29 cellular contexts compared by ENCODE assay signal in genomic region chr12:2439332-2440100, GRCh38.
DNase-seq lines count a peak whose midpoint lies in the region; ATAC-seq, FAIRE-seq and TF ChIP-seq lines count a peak whose summit lies in the region.
"Had no signal": no experiment of that assay in that cellular context is flagged by ENCODE, and none has a peak within 500 bp of the region (broad histone marks: within the 10 kb centered on the region; RNA-seq: fewer than 3 reads in every experiment).

No MANE protein-coding gene starts in this region.

- intact Hi-C loops in left ventricle myocardium superior (cut with micrococcal nuclease): no loop called here
- intact Hi-C loops in sigmoid colon (cut with DNase I): no loop called here
- intact Hi-C loops in naive thymus-derived CD4-positive, alpha-beta T cell (cut with micrococcal nuclease): no loop called here
- intact Hi-C loops in CD4-positive, alpha-beta memory T cell (cut with micrococcal nuclease): no loop called here

- TF ChIP-seq CTCF in RWPE2 (IDR thresholded peaks at IDR 0.05; ENCODE audit: poor library complexity, severe bottlenecking) (no peak), sigmoid colon (IDR thresholded peaks at IDR 0.05) (no peak), omental fat pad (IDR thresholded peaks at IDR 0.05) (no peak)

- WGBS in sigmoid colon, 2 donors: 33 to 68% methylated on average over 11 of the region's 11 CpGs

- H3K27ac ChIP-seq in RWPE2 (ENCODE audit: poor library complexity, severe bottlenecking): no peak overlapping the region
- H3K27ac ChIP-seq in sigmoid colon: peak overlapping the region in 3 of 4 donors; percentile 38 to 54 (median 53)
- H3K27ac ChIP-seq in naive thymus-derived CD4-positive, alpha-beta T cell (ENCODE audit: low read depth, low read length): no peak overlapping the region
- no peak overlapping the region for H3K27ac ChIP-seq in CD4-positive, alpha-beta memory T cell (ENCODE audit: low read depth, low read length)
- H3K27ac ChIP-seq: ascending aorta, esophagus muscularis mucosa, foreskin keratinocyte, hepatocyte, pancreas, RWPE1, thyroid gland had no signal

- no peak for TF ChIP-seq EP300 in sigmoid colon (IDR thresholded peaks at IDR 0.05)

- peaks cover 0 to 2% (median 0%) of the 10 kb centered on the region in 7 donors for H3K4me1 Mint-ChIP-seq in naive thymus-derived CD4-positive, alpha-beta T cell
- H3K4me1 Mint-ChIP-seq in CD4-positive, alpha-beta memory T cell: no peaks in the 10 kb centered on the region
- H3K4me1 Mint-ChIP-seq: activated CD4-positive, alpha-beta T cell treated with anti-CD3 and anti-CD28 coated beads for 36 hours; nephron had no signal

- CTCF ChIA-PET in naive thymus-derived CD4-positive, alpha-beta T cell (lab: Charles Lee): no interaction called here
- CTCF ChIA-PET in CD4-positive, alpha-beta memory T cell (lab: Charles Lee; ENCODE audit: partially characterized antibody): no interaction called here

- POLR2A ChIA-PET in naive thymus-derived CD4-positive, alpha-beta T cell (lab: Charles Lee): interaction anchor here (0.6 kb wide), 1 partner anchor 1188 kb away, joined by 5 read pairs; no protein-coding TSS in a partner anchor
- POLR2A ChIA-PET in CD4-positive, alpha-beta memory T cell (lab: Charles Lee; ENCODE audit: partially characterized antibody): no interaction called here

- peaks cover 31% of the 10 kb centered on the region for H3K27me3 ChIP-seq in RWPE2 (ENCODE audit: insufficient read depth, poor library complexity, severe bottlenecking)
- no peaks in the 10 kb centered on the region for H3K27me3 ChIP-seq in sigmoid colon
- H3K27me3 ChIP-seq in naive thymus-derived CD4-positive, alpha-beta T cell (ENCODE audit: control insufficient read depth in 2 of 2, insufficient read depth in 2 of 2, low read length in 2 of 2): no peaks in the 10 kb centered on the region
- no peaks in the 10 kb centered on the region for H3K27me3 ChIP-seq in CD4-positive, alpha-beta memory T cell (ENCODE audit: insufficient read depth, low read length)
- H3K27me3 ChIP-seq: ascending aorta, BE2C, esophagus muscularis mucosa, foreskin keratinocyte, hepatocyte, pancreas, thyroid gland had no signal

- peaks cover 0 to 9% (median 0%) of the 10 kb centered on the region in 11 donors for H3K9me3 Mint-ChIP-seq in naive thymus-derived CD4-positive, alpha-beta T cell
- peaks cover 0 to 2% (median under 1%) of the 10 kb centered on the region in 8 donors for H3K9me3 Mint-ChIP-seq in CD4-positive, alpha-beta memory T cell

- peak; percentile 51 for FAIRE-seq in HTR-8/SVneo (lab: Jason Lieb, UNC)
- FAIRE-seq: H54, pancreas had no signal

- H3K36me3 ChIP-seq in RWPE2 (ENCODE audit: low read depth) (no peaks in the 10 kb centered on the region), sigmoid colon (no peaks in the 10 kb centered on the region)
- no peaks in the 10 kb centered on the region for H3K36me3 ChIP-seq in naive thymus-derived CD4-positive, alpha-beta T cell (ENCODE audit: control insufficient read depth in 2 of 3, insufficient read depth in 3 of 3, low read length in 3 of 3)
- no peaks in the 10 kb centered on the region for H3K36me3 ChIP-seq in CD4-positive, alpha-beta memory T cell (ENCODE audit: insufficient read depth, low read length)
- H3K36me3 ChIP-seq: ascending aorta, BE2C, pancreas, thyroid gland had no signal

- H3K27me3 Mint-ChIP-seq in naive thymus-derived CD4-positive, alpha-beta T cell: peaks cover 0 to 22% (median 9%) of the 10 kb centered on the region in 5 donors
- H3K27me3 Mint-ChIP-seq in CD4-positive, alpha-beta memory T cell: peaks cover 6 to 9% of the 10 kb centered on the region in 2 donors
- H3K27me3 Mint-ChIP-seq: stimulated activated naive CD8-positive, alpha-beta T cell treated with anti-CD3 and anti-CD28 coated beads, Interleukin-15, Interleukin-2, amounts not matched to agents 100 ng/mL and 50 ng/mL, for 24 hours had no signal

- DNase-seq in HTR-8/SVneo (ENCODE audit: insufficient read length, low spot score) (no peak), RWPE2 (ENCODE audit: low spot score) (no peak), left ventricle myocardium superior (peak; percentile 70), sigmoid colon (no peak), omental fat pad (ENCODE audit: low spot score) (no peak)
- no peak for DNase-seq in naive thymus-derived CD4-positive, alpha-beta T cell
- DNase-seq in CD4-positive, alpha-beta memory T cell: no peak
- DNase-seq: ACHN; activated CD4-positive, alpha-beta T cell treated with anti-CD3 and anti-CD28 coated beads for 36 hours; activated T-cell treated with anti-CD3 and anti-CD28 coated beads for 4 hours; BE2C; caudate nucleus; cortex of kidney; foreskin keratinocyte; midbrain; NCI-H2029 treated with DMSO at 0.1 percent for 48 hours; NCI-H345; NCI-H748 treated with DMSO at 0.1 percent for 48 hours; pancreas; stimulated activated CD4-positive, alpha-beta T cell treated with anti-CD3 and anti-CD28 coated beads, Interleukin-15, amount 100 ng/mL, for 24 hours; thyroid gland had no signal

- H3K4me3 ChIP-seq in RWPE2 (ENCODE audit: severe bottlenecking) (no peak overlapping the region), sigmoid colon (no peak overlapping the region)
- H3K4me3 ChIP-seq in naive thymus-derived CD4-positive, alpha-beta T cell (ENCODE audit: low read length): no peak overlapping the region
- no peak overlapping the region for H3K4me3 ChIP-seq in CD4-positive, alpha-beta memory T cell (ENCODE audit: low read length in 2 of 2)
- H3K4me3 ChIP-seq: ascending aorta, esophagus muscularis mucosa, hepatocyte, pancreas, thyroid gland had no signal

- H3K4me1 ChIP-seq in RWPE2 (ENCODE audit: insufficient read depth, poor library complexity, severe bottlenecking) (no peaks in the 10 kb centered on the region), sigmoid colon (peaks cover 0 to 63% (median 52%) of the 10 kb centered on the region in 4 donors)
- no peaks in the 10 kb centered on the region for H3K4me1 ChIP-seq in naive thymus-derived CD4-positive, alpha-beta T cell (ENCODE audit: control insufficient read depth in 2 of 2, insufficient read depth in 2 of 2, low read length in 2 of 2)
- no peaks in the 10 kb centered on the region for H3K4me1 ChIP-seq in CD4-positive, alpha-beta memory T cell (ENCODE audit: insufficient read depth, low read length)
- H3K4me1 ChIP-seq: BE2C, foreskin keratinocyte, pancreas, thyroid gland had no signal

- H3K4me3 Mint-ChIP-seq in naive thymus-derived CD4-positive, alpha-beta T cell: no peak overlapping the region
- H3K4me3 Mint-ChIP-seq in CD4-positive, alpha-beta memory T cell: no peak overlapping the region
- H3K4me3 Mint-ChIP-seq: activated CD4-positive, alpha-beta T cell treated with anti-CD3 and anti-CD28 coated beads for 36 hours; activated naive CD8-positive, alpha-beta T cell; nephron; stimulated activated naive CD8-positive, alpha-beta T cell treated with anti-CD3 and anti-CD28 coated beads, Interleukin-15, Interleukin-2, amounts not matched to agents 100 ng/mL and 50 ng/mL, for 24 hours had no signal

- peak; percentile 23; the same call in 1 of the 3 replicates for ATAC-seq in RWPE2 (ENCODE audit: low read depth)
- ATAC-seq in left ventricle myocardium superior: peak; percentile 86
- ATAC-seq in omental fat pad (ENCODE audit: low FRiP score): no peak
- no peak for ATAC-seq in naive thymus-derived CD4-positive, alpha-beta T cell
- ATAC-seq: activated CD4-positive, alpha-beta T cell treated with anti-CD3 and anti-CD28 coated beads for 36 hours; foreskin keratinocyte; pancreas had no signal

- H3K9me3 ChIP-seq in RWPE2 (ENCODE audit: severe bottlenecking) (no peaks in the 10 kb centered on the region), sigmoid colon (no peaks in the 10 kb centered on the region)
- H3K9me3 ChIP-seq in naive thymus-derived CD4-positive, alpha-beta T cell (ENCODE audit: control insufficient read depth in 2 of 3, low read length in 3 of 3): no peaks in the 10 kb centered on the region
- H3K9me3 ChIP-seq in CD4-positive, alpha-beta memory T cell (ENCODE audit: control insufficient read depth in 1 of 2, low read length in 2 of 2): no peaks in the 10 kb centered on the region
- H3K9me3 ChIP-seq: ascending aorta, BE2C, esophagus muscularis mucosa, pancreas, thyroid gland had no signal

- no peak overlapping the region for H3K27ac Mint-ChIP-seq in naive thymus-derived CD4-positive, alpha-beta T cell
- H3K27ac Mint-ChIP-seq in CD4-positive, alpha-beta memory T cell: no peak overlapping the region
- H3K27ac Mint-ChIP-seq: activated CD4-positive, alpha-beta T cell treated with anti-CD3 and anti-CD28 coated beads for 36 hours; activated naive CD8-positive, alpha-beta T cell; nephron; stimulated activated naive CD8-positive, alpha-beta T cell treated with anti-CD3 and anti-CD28 coated beads, Interleukin-15, Interleukin-2, amounts not matched to agents 100 ng/mL and 50 ng/mL, for 24 hours had no signal

- no peaks in the 10 kb centered on the region for H3K36me3 Mint-ChIP-seq in naive thymus-derived CD4-positive, alpha-beta T cell
- H3K36me3 Mint-ChIP-seq in CD4-positive, alpha-beta memory T cell: no peaks in the 10 kb centered on the region
- H3K36me3 Mint-ChIP-seq: activated naive CD8-positive, alpha-beta T cell had no signal

- no peak for TF ChIP-seq POLR2A in sigmoid colon (IDR thresholded peaks at IDR 0.05)

Comparison
In these comparisons a context has a peak if more than half of its experiments do, and no peak if none do; other contexts are left out.
1. ATAC-seq: peak in RWPE2 (single experiment) and left ventricle myocardium superior (single experiment); none in omental fat pad (single experiment) and naive thymus-derived CD4-positive, alpha-beta T cell (single experiment).
2. H3K27ac ChIP-seq: peak in sigmoid colon (3 of 4); none in RWPE2 (single experiment), naive thymus-derived CD4-positive, alpha-beta T cell (single experiment) and CD4-positive, alpha-beta memory T cell (single experiment).